23 cellular contexts compared by ENCODE assay signal in genomic region chr5:112933105-112933504, GRCh38. TPM values are rescaled to one million over a fixed set of nuclear protein-coding genes. Genes with fewer than 3 reads are reported as not detected.
DNase-seq lines count a peak whose midpoint lies in the region; ATAC-seq, FAIRE-seq and TF ChIP-seq lines count a peak whose summit lies in the region.
"Had no signal": no experiment of that assay in that cellular context is flagged by ENCODE, and none has a peak within 500 bp of the region (broad histone marks: within the 10 kb centered on the region; RNA-seq: fewer than 3 reads in every experiment).

No MANE protein-coding gene starts in this region.

- POLR2A ChIA-PET in GM12878 (lab: Charles Lee) = interaction anchor here (0.6 kb wide), 1 partner anchor 18 kb away, joined by 6 read pairs; no protein-coding TSS in a partner anchor
- POLR2A ChIA-PET in CD4-positive, alpha-beta T cell (lab: Charles Lee) = no interaction called here

- peaks cover 17% of the 10 kb centered on the region; the same call in 1 of the 2 replicates for H3F3A ChIP-seq in GM23248 (ENCODE audit: insufficient read depth)

- no peak overlapping the region for H2BK15ac ChIP-seq in mesenchymal stem cell (ENCODE audit: low read depth, poor library complexity, severe bottlenecking)

- no TSS peak for BruUV-seq in GM12878 (replicated peaks; lab: Mats Ljungman, UMichigan)

- no peak overlapping the region for H2AFZ ChIP-seq in GM23248
- H2AFZ ChIP-seq in GM12878 (ENCODE audit: control insufficient read depth, low read depth, low read length) = no peak overlapping the region
- H2AFZ ChIP-seq in mesenchymal stem cell (ENCODE audit: low read depth, low read length) = no peak overlapping the region

- H4K8ac ChIP-seq in mesenchymal stem cell (ENCODE audit: low read length) = no peak overlapping the region

- H4K20me1 ChIP-seq in GM23248 (ENCODE audit: insufficient read depth) (no peaks in the 10 kb centered on the region), GM12878 (ENCODE audit: control insufficient read depth, insufficient read depth) (no peaks in the 10 kb centered on the region)
- H4K20me1 ChIP-seq: BLaER1 had no signal

- no peak for TF ChIP-seq CTCF in GM12878 (IDR thresholded peaks at IDR 0.05 in 2 of 3, conservative IDR thresholded peaks at IDR 0.05 in 1 of 3; ENCODE audit: control insufficient read depth in 2 of 3, extremely low read depth in 1 of 3, insufficient read depth in 1 of 3, low read depth in 3 of 3, low read length in 3 of 3)
- no peak for TF ChIP-seq CTCF in CD4-positive, alpha-beta T cell (IDR thresholded peaks at IDR 0.05)

- no peaks in the 10 kb centered on the region for H3K9me3 Mint-ChIP-seq in CD4-positive, alpha-beta T cell
- H3K9me3 Mint-ChIP-seq: CD8-positive, alpha-beta T cell had no signal

- TF ChIP-seq EP300 in GM12878 (IDR thresholded peaks at IDR 0.05; ENCODE audit: borderline replicate concordance in 1 of 2, control insufficient read depth in 1 of 2, low read depth in 2 of 2, low read length in 2 of 2) = no peak

- no peak overlapping the region for H2BK5ac ChIP-seq in mesenchymal stem cell (ENCODE audit: low read depth, low read length, poor library complexity, severe bottlenecking)

- SMC1A ChIA-PET in GM12878 (lab: Charles Lee; ENCODE audit: uncharacterized antibody, unreplicated experiment) = interaction anchor here (1.8 kb wide), 1 partner anchor 10 kb away, joined by 5 read pairs; no protein-coding TSS in a partner anchor

- no peak overlapping the region for H3K18ac ChIP-seq in mesenchymal stem cell (ENCODE audit: low read depth in 1 of 2, low read length in 2 of 2)

- H3K27me3 ChIP-seq in GM23248 (replicated peaks; ENCODE audit: insufficient read depth) = no peaks in the 10 kb centered on the region
- no peaks in the 10 kb centered on the region for H3K27me3 ChIP-seq in GM12878 (replicated peaks in 1 of 2; ENCODE audit: control insufficient read depth in 2 of 2, insufficient read depth in 2 of 2, low read length in 1 of 2)
- no peaks in the 10 kb centered on the region for H3K27me3 ChIP-seq in mesenchymal stem cell (ENCODE audit: control insufficient read depth in 1 of 2, insufficient read depth in 1 of 2, low read length in 2 of 2)
- H3K27me3 ChIP-seq in CD4-positive, alpha-beta T cell (ENCODE audit: control insufficient read depth, insufficient read depth, low read length) = no peaks in the 10 kb centered on the region
- H3K27me3 ChIP-seq: BE2C, BLaER1 had no signal

- H3K4me2 ChIP-seq in GM23248 (ENCODE audit: unreplicated experiment) (peak overlapping the region; percentile 34), GM12878 (ENCODE audit: control insufficient read depth, insufficient read depth) (no peak overlapping the region), mesenchymal stem cell (ENCODE audit: low read length, poor library complexity, severe bottlenecking) (no peak overlapping the region)
- H3K4me2 ChIP-seq: BLaER1 had no signal

- no peaks in the 10 kb centered on the region for H3K79me2 ChIP-seq in GM23248 (ENCODE audit: insufficient read depth)
- peaks cover 2% of the 10 kb centered on the region; the same call in 1 of the 2 replicates for H3K79me2 ChIP-seq in GM12878 (ENCODE audit: control insufficient read depth, insufficient read depth, low read length)

- H3K4me1 ChIP-seq in GM23248 (ENCODE audit: insufficient read depth) (peaks cover 13% of the 10 kb centered on the region; the same call in 1 of the 2 replicates), GM12878 (ENCODE audit: control insufficient read depth, insufficient read depth, low read length) (peaks cover 28% of the 10 kb centered on the region), mesenchymal stem cell (ENCODE audit: control insufficient read depth, insufficient read depth, low read depth, low read length) (no peaks in the 10 kb centered on the region)
- H3K4me1 ChIP-seq: BE2C had no signal

- no peak for TF ChIP-seq RAD21 in GM12878 (IDR thresholded peaks at IDR 0.05; ENCODE audit: insufficient read depth, low read depth, low read length)

- H3K4me3 ChIP-seq in GM23248 = no peak overlapping the region
- H3K4me3 ChIP-seq in GM12878 = no peak overlapping the region
- no peak overlapping the region for H3K4me3 ChIP-seq in mesenchymal stem cell (ENCODE audit: insufficient read depth in 1 of 2, low read depth in 1 of 2, low read length in 2 of 2)
- H3K4me3 ChIP-seq: BLaER1 had no signal

- H3K36me3 ChIP-seq in GM23248 (ENCODE audit: low read depth) (no peaks in the 10 kb centered on the region), GM12878 (ENCODE audit: control insufficient read depth in 2 of 2, insufficient read depth in 2 of 2, low read length in 1 of 2) (no peaks in the 10 kb centered on the region), mesenchymal stem cell (ENCODE audit: control insufficient read depth in 1 of 2, insufficient read depth in 2 of 2, low read depth in 1 of 2, low read length in 2 of 2) (no peaks in the 10 kb centered on the region)
- H3K36me3 ChIP-seq: BE2C, BLaER1 had no signal

- 15 to 22% methylated on average over 1 of the region's 1 CpG for WGBS in GM23248 (ENCODE audit: low coverage in 1 of 2, low lambda C conversion rate in 2 of 2, missing lambda C conversion rate in 2 of 2), 2 experiments
- WGBS in GM12878 (ENCODE audit: insufficient coverage, insufficient replicate concordance, low lambda C conversion rate, missing lambda C conversion rate) = 93% methylated on average over 1 of the region's 1 CpG
- WGBS in mesenchymal stem cell = no CpG with 5 or more reads among the region's 1 CpG

- no peak overlapping the region for H3K9ac ChIP-seq in GM23248
- H3K9ac ChIP-seq in GM12878 (ENCODE audit: control insufficient read depth, insufficient read depth, low read length) = no peak overlapping the region
- peak overlapping the region; percentile 64 for H3K9ac ChIP-seq in mesenchymal stem cell (ENCODE audit: low read length)
- H3K9ac ChIP-seq: BLaER1 had no signal

- in situ Hi-C loops in GM23248 (cut with MboI) (no loop called here), GM12878 (cut with MboI) (no loop called here)

- no peak overlapping the region for H3K23ac ChIP-seq in mesenchymal stem cell (ENCODE audit: low read length in 2 of 2)

- no peak overlapping the region for H3K4ac ChIP-seq in mesenchymal stem cell (ENCODE audit: low read depth in 1 of 2, low read length in 2 of 2)

- CTCF ChIA-PET in GM12878 (lab: Yijun Ruan, JAX) = interaction anchor here (2.7 kb wide), 1 partner anchor 10 kb away, joined by 8 read pairs; no protein-coding TSS in a partner anchor
- CTCF ChIA-PET in CD4-positive, alpha-beta T cell (lab: Charles Lee) = no interaction called here

- H3K36me3 Mint-ChIP-seq in CD4-positive, alpha-beta T cell (ENCODE audit: low read depth) = no peaks in the 10 kb centered on the region
- H3K36me3 Mint-ChIP-seq: CD4-positive, CD25-positive, alpha-beta regulatory T cell; CD8-positive, alpha-beta T cell had no signal

- H2BK12ac ChIP-seq in mesenchymal stem cell (ENCODE audit: low read length in 2 of 2) = no peak overlapping the region

- no peak overlapping the region for H3K27ac Mint-ChIP-seq in CD4-positive, alpha-beta T cell
- H3K27ac Mint-ChIP-seq: CD14-positive monocyte; CD4-positive, CD25-positive, alpha-beta regulatory T cell; CD8-positive, alpha-beta T cell had no signal

- H3K4me1 Mint-ChIP-seq in CD4-positive, alpha-beta T cell (ENCODE audit: low read depth) = peaks cover 44% of the 10 kb centered on the region

- RAD21 ChIA-PET in GM12878 (lab: Charles Lee; ENCODE audit: unreplicated experiment) = no interaction called here

- no peak overlapping the region for H4K91ac ChIP-seq in mesenchymal stem cell (ENCODE audit: low read length)

- intact Hi-C loops in GM12878 (cut with micrococcal nuclease; ENCODE audit: unreplicated experiment) = no loop called here
- intact Hi-C loops in CD4-positive, alpha-beta T cell (cut with DNase I, micrococcal nuclease) = no loop called here

- no peak for FAIRE-seq in GM12878 (lab: Jason Lieb, UNC)
- FAIRE-seq: A204.1, D721Med, G401.6, GM12892, GM18507 had no signal

- no peak overlapping the region for H3K27ac ChIP-seq in GM23248
- no peak overlapping the region for H3K27ac ChIP-seq in GM12878 (ENCODE audit: control insufficient read depth, insufficient read depth)
- no peak overlapping the region for H3K27ac ChIP-seq in mesenchymal stem cell (ENCODE audit: low read length, poor library complexity, severe bottlenecking)
- no peak overlapping the region for H3K27ac ChIP-seq in CD4-positive, alpha-beta T cell (ENCODE audit: low read depth, low read length)
- H3K27ac ChIP-seq: BLaER1 had no signal

- H3K9me2 ChIP-seq in GM23248 (ENCODE audit: insufficient read depth) = no peaks in the 10 kb centered on the region

- no peak overlapping the region for H2BK120ac ChIP-seq in mesenchymal stem cell (ENCODE audit: low read depth, low read length)

- no peak overlapping the region for H3K4me3 Mint-ChIP-seq in CD4-positive, alpha-beta T cell
- H3K4me3 Mint-ChIP-seq: CD14-positive monocyte; CD4-positive, CD25-positive, alpha-beta regulatory T cell; CD8-positive, alpha-beta T cell had no signal

- ATAC-seq in GM12878 (no peak), HG03469 (IDR thresholded peaks at IDR 0.05; ENCODE audit: unreplicated experiment) (no peak)
- ATAC-seq in CD4-positive, alpha-beta T cell (ENCODE audit: poor library complexity) = no peak
- ATAC-seq: CD8-positive, alpha-beta T cell had no signal

- DNase-seq in GM23248 = no peak
- DNase-seq in GM12878 (ENCODE audit: low read depth, low spot score) = no peak
- DNase-seq in mesenchymal stem cell = no peak
- DNase-seq in stimulated activated naive CD4-positive, alpha-beta T cell (lab: John Stamatoyannopoulos, UW) = no peak
- no peak for DNase-seq in CD4-positive, alpha-beta T cell
- DNase-seq: 8988T; ACHN; BE2C; C1 segment of cervical spinal cord; Caco-2; Calu3; CD4-positive, CD25-positive, alpha-beta regulatory T cell; CD8-positive, alpha-beta T cell; DMS79 treated with DMSO at 0.1 percent for 48 hours; GF-D8 had no signal

- TF ChIP-seq POLR2A in GM12878 (IDR thresholded peaks at IDR 0.05; ENCODE audit: low read depth, low read length) = no peak

- H3K9me3 ChIP-seq in GM23248 (ENCODE audit: low read depth) (no peaks in the 10 kb centered on the region), GM12878 (replicated peaks; ENCODE audit: control insufficient read depth, insufficient read depth, low read length) (peaks cover 5% of the 10 kb centered on the region), mesenchymal stem cell (ENCODE audit: control insufficient read depth, low read length) (no peaks in the 10 kb centered on the region)
- no peaks in the 10 kb centered on the region for H3K9me3 ChIP-seq in CD4-positive, alpha-beta T cell (ENCODE audit: control insufficient read depth, low read length)
- H3K9me3 ChIP-seq: BE2C, BLaER1, Caco-2 had no signal

- no peaks in the 10 kb centered on the region for H3K79me1 ChIP-seq in mesenchymal stem cell (replicated peaks; ENCODE audit: low read length, poor library complexity, severe bottlenecking)

- H3K14ac ChIP-seq in mesenchymal stem cell (ENCODE audit: low read length in 2 of 2) = no peak overlapping the region

- H3K27me3 Mint-ChIP-seq in CD4-positive, alpha-beta T cell = no peaks in the 10 kb centered on the region
- H3K27me3 Mint-ChIP-seq: CD4-positive, CD25-positive, alpha-beta regulatory T cell had no signal

- no peak overlapping the region for H2AK5ac ChIP-seq in mesenchymal stem cell (ENCODE audit: low read length, severe bottlenecking)

RNA-seq across cellular contexts. Expression of gene REEP5, which starts 11.1 kb away (rescaled TPM):
- total RNA-seq in GM23248 (2014; rRNA removed; shearing (Covaris generic)) = 41.9 and 52.3 TPM in 2 replicates
- polyA plus RNA-seq in GM23248 (2016; fragmentation: Nextera tagmentation; extraction: Ambion mirVana) (227 and 233 TPM in 2 replicates), GM12878 (2011; rRNA removed) (104 and 131 TPM in 2 replicates), GM12878 (2014; fragmentation: Illumina TruSeq; extraction: Trizol) (46.9 and 50.1 TPM in 2 replicates), GM12878 (2014; fragmentation: Nextera tagmentation; extraction: Ambion mirVana) (100 to 1,000 TPM; 196 to 211 TPM), GM12878 (2014; rRNA removed) (95.3 and 96.8 TPM in 2 replicates), GM12878 (2016; fragmentation: Nextera tagmentation; extraction: Ambion mirVana) (100 to 1,000 TPM; 188 to 204 TPM)
- 20.2 and 25.9 TPM in 2 replicates for total RNA-seq in GM12878 (2013; cell fraction: nucleolus; rRNA removed)
- total RNA-seq in GM12878 (2014; rRNA removed) (54.8 and 61.3 TPM in 2 replicates), GM12878 (2014; rRNA removed; fragmentation: Illumina TruSeq; extraction: Trizol) (28.6 and 30.5 TPM in 2 replicates), GM12878 (2021) (56.2 and 61.2 TPM in 2 replicates)
- polyA plus RNA-seq in GM12878 (2011; ENCODE audit: low read depth) = 14.3 TPM
- 79.5 and 146 TPM in 2 replicates for polyA plus RNA-seq in GM12878 (2011; cell fraction: cytosol; rRNA removed)
- 55.7 and 70.0 TPM in 2 replicates for polyA plus RNA-seq in GM12878 (2011; cell fraction: nucleus; rRNA removed)
- polyA plus RNA-seq in GM12878 (2012) = 39.0 and 40.3 TPM in 2 replicates
- polyA minus RNA-seq in GM12878 (2011; rRNA and poly(A)+ RNA removed) = 114 and 115 TPM in 2 replicates
- polyA minus RNA-seq in GM12878 (2011; cell fraction: cytosol; rRNA and poly(A)+ RNA removed) = 38.6 and 40.8 TPM in 2 replicates
- polyA minus RNA-seq in GM12878 (2011; cell fraction: nucleus; rRNA and poly(A)+ RNA removed) = 29.9 and 53.7 TPM in 2 replicates
- polyA plus RNA-seq in mesenchymal stem cell (2013, experiment 1 of 2) = 80.8 TPM
- polyA plus RNA-seq in mesenchymal stem cell (2013, experiment 2 of 2) = 89.2 TPM
- 10 to 100 TPM; 25.3 to 26.6 TPM for total RNA-seq in CD4-positive, alpha-beta T cell

RNA-seq across cellular contexts. Expression of gene DCP2, which starts 43.5 kb away (rescaled TPM):
- 15.8 and 17.4 TPM in 2 replicates for total RNA-seq in GM23248 (2014; rRNA removed; shearing (Covaris generic))
- polyA plus RNA-seq in GM23248 (2016; fragmentation: Nextera tagmentation; extraction: Ambion mirVana) (8.1 and 13.5 TPM in 2 replicates), GM12878 (2011; rRNA removed) (34.7 and 51.7 TPM in 2 replicates), GM12878 (2014; fragmentation: Illumina TruSeq; extraction: Trizol) (43.8 and 54.2 TPM in 2 replicates), GM12878 (2014; fragmentation: Nextera tagmentation; extraction: Ambion mirVana) (10 to 100 TPM; 23.4 to 25.3 TPM), GM12878 (2014; rRNA removed) (30.6 and 34.6 TPM in 2 replicates), GM12878 (2016; fragmentation: Nextera tagmentation; extraction: Ambion mirVana) (10 to 100 TPM; 51.0 to 55.1 TPM)
- 124 and 133 TPM in 2 replicates for total RNA-seq in GM12878 (2013; cell fraction: nucleolus; rRNA removed)
- total RNA-seq in GM12878 (2014; rRNA removed) (49.6 and 51.7 TPM in 2 replicates), GM12878 (2014; rRNA removed; fragmentation: Illumina TruSeq; extraction: Trizol) (59.3 and 61.8 TPM in 2 replicates), GM12878 (2021) (81.6 and 82.2 TPM in 2 replicates)
- 21.7 TPM for polyA plus RNA-seq in GM12878 (2011; ENCODE audit: low read depth)
- polyA plus RNA-seq in GM12878 (2011; cell fraction: cytosol; rRNA removed) = 20.5 and 25.7 TPM in 2 replicates
- 16.9 and 19.4 TPM in 2 replicates for polyA plus RNA-seq in GM12878 (2011; cell fraction: nucleus; rRNA removed)
- 25.6 and 28.8 TPM in 2 replicates for polyA plus RNA-seq in GM12878 (2012)
- 57.8 and 67.6 TPM in 2 replicates for polyA minus RNA-seq in GM12878 (2011; rRNA and poly(A)+ RNA removed)
- 18.4 and 18.5 TPM in 2 replicates for polyA minus RNA-seq in GM12878 (2011; cell fraction: cytosol; rRNA and poly(A)+ RNA removed)
- 50.8 and 62.6 TPM in 2 replicates for polyA minus RNA-seq in GM12878 (2011; cell fraction: nucleus; rRNA and poly(A)+ RNA removed)
- 10.1 TPM for polyA plus RNA-seq in mesenchymal stem cell (2013, experiment 1 of 2)
- polyA plus RNA-seq in mesenchymal stem cell (2013, experiment 2 of 2) = 11.1 TPM
- total RNA-seq in CD4-positive, alpha-beta T cell = 10 to 100 TPM; 86.3 to 87.1 TPM
